In genomic region chr11:45253640-45254039, GRCh38 we compare ENCODE assay signal across 1 cellular context.
TF ChIP-seq lines count a peak whose summit lies in the region.

No MANE protein-coding gene starts in this region.

TF ChIP-seq in K562, 482 proteins besides CTCF, POLR2A, EP300 and RAD21 (continued from another document):
- TF ChIP-seq, protein P1, sequence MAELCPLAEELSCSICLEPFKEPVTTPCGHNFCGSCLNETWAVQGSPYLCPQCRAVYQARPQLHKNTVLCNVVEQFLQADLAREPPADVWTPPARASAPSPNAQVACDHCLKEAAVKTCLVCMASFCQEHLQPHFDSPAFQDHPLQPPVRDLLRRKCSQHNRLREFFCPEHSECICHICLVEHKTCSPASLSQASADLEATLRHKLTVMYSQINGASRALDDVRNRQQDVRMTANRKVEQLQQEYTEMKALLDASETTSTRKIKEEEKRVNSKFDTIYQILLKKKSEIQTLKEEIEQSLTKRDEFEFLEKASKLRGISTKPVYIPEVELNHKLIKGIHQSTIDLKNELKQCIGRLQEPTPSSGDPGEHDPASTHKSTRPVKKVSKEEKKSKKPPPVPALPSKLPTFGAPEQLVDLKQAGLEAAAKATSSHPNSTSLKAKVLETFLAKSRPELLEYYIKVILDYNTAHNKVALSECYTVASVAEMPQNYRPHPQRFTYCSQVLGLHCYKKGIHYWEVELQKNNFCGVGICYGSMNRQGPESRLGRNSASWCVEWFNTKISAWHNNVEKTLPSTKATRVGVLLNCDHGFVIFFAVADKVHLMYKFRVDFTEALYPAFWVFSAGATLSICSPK (IDR thresholded peaks at IDR 0.05; ENCODE audit: borderline replicate concordance): no peak
TF ChIP-seq in K562: peak in this region for 12.
